8 cellular contexts compared by ENCODE assay signal in genomic region chr7:44639701-44640321, GRCh38. TPM values are rescaled to one million over a fixed set of nuclear protein-coding genes. Genes with fewer than 3 reads are reported as not detected.
A peak's percentile ranks its signal among the peaks of the same experiment; 100 is the strongest.
DNase-seq lines count a peak whose midpoint lies in the region; ATAC-seq and TF ChIP-seq lines count a peak whose summit lies in the region.

No MANE protein-coding gene starts in this region.

- H3K27me3 ChIP-seq in ascending aorta: no peaks in the 10 kb centered on the region
- H3K27me3 ChIP-seq in sigmoid colon: no peaks in the 10 kb centered on the region

- in situ Hi-C loops in Caki2 (cut with HindIII; ENCODE audit: low pct_unique_long_range_greater_than_20kb, low sequenced_read_pairs): no loop called here

- 34 to 49% methylated on average over 8 of the region's 8 CpGs for WGBS in sigmoid colon, 2 donors

- H3K27ac ChIP-seq in ascending aorta (peak overlapping the region; percentile 88 to 89), sigmoid colon (peak overlapping the region; percentile 64 to 86 (median 79))

- TF ChIP-seq CTCF in ascending aorta (IDR thresholded peaks at IDR 0.05) (no peak), sigmoid colon (IDR thresholded peaks at IDR 0.05) (no peak)

- ATAC-seq in GM21737 (IDR thresholded peaks at IDR 0.05; ENCODE audit: unreplicated experiment): no peak
- ATAC-seq in HG03460 (IDR thresholded peaks at IDR 0.05; ENCODE audit: unreplicated experiment): no peak

- H3K4me1 ChIP-seq in ascending aorta (peaks cover 18 to 31% of the 10 kb centered on the region in 2 donors), sigmoid colon (peaks cover 0 to 45% (median 43%) of the 10 kb centered on the region in 4 donors)

- DNase-seq in Caki2 (ENCODE audit: low read depth) (peak; percentile 89), LHCN-M2 (ENCODE audit: low read depth) (peak; percentile 83), ascending aorta (ENCODE audit: low spot score in 2 of 2) (no peak), iPS DF 19.7 (ENCODE audit: low read depth, low spot score) (peak; percentile 38), sigmoid colon (no peak)
- DNase-seq in effector CD4-positive, alpha-beta T cell: no peak

- no peak for TF ChIP-seq POLR2A in sigmoid colon (IDR thresholded peaks at IDR 0.05)

- no peaks in the 10 kb centered on the region for H3K36me3 ChIP-seq in ascending aorta
- H3K36me3 ChIP-seq in sigmoid colon: no peaks in the 10 kb centered on the region

- H3K4me3 ChIP-seq in ascending aorta (no peak overlapping the region), sigmoid colon (no peak overlapping the region)

- no peaks in the 10 kb centered on the region for H3K9me3 ChIP-seq in ascending aorta
- no peaks in the 10 kb centered on the region for H3K9me3 ChIP-seq in sigmoid colon

- intact Hi-C loops in ascending aorta (cut with DNase I) (loop anchor here (1.0 kb wide), 1 partner anchor 34 kb away; the partner anchor contains the start of gene OGDH), sigmoid colon (cut with DNase I) (no loop called here)

- TF ChIP-seq EP300 in sigmoid colon (IDR thresholded peaks at IDR 0.05): no peak

RNA-seq across cellular contexts. Expression of gene OGDH, which starts 33.4 kb away (rescaled TPM):
- 33.4 and 56.0 TPM in 2 replicates for total RNA-seq in Caki2 (2014; rRNA removed; shearing (Covaris generic); ENCODE audit: low replicate concordance)
- total RNA-seq in LHCN-M2 (2014; rRNA removed) (99.8 and 104 TPM in 2 replicates), ascending aorta (117 TPM), sigmoid colon (100 to 1,000 TPM in 2 of 4 donors, 10 to 100 TPM in 2; 65.5 to 102 (median 98.3) TPM)
- polyA plus RNA-seq in LHCN-M2 (2012): 93.3 TPM
- polyA plus RNA-seq in sigmoid colon: 10 to 100 TPM; 39.0 to 74.4 (median 68.0) TPM

RNA-seq across cellular contexts. Expression of gene TMED4, which starts 57.8 kb away (rescaled TPM):
- total RNA-seq in Caki2 (2014; rRNA removed; shearing (Covaris generic); ENCODE audit: low replicate concordance): 263 and 317 TPM in 2 replicates
- total RNA-seq in LHCN-M2 (2014; rRNA removed): 241 and 253 TPM in 2 replicates
- polyA plus RNA-seq in LHCN-M2 (2012): 69.9 TPM
- total RNA-seq in ascending aorta: 69.1 TPM
- total RNA-seq in sigmoid colon: 100 to 1,000 TPM; 114 to 209 (median 154) TPM
- polyA plus RNA-seq in sigmoid colon: 10 to 100 TPM; 18.6 to 49.8 (median 20.8) TPM

Comparison
In these comparisons a context has a peak if more than half of its experiments do, and no peak if none do; other contexts are left out.
1. DNase-seq: peak in Caki2 (single experiment), LHCN-M2 (single experiment) and iPS DF 19.7 (single experiment); none in ascending aorta (0 of 2), sigmoid colon (single experiment) and effector CD4-positive, alpha-beta T cell (single experiment).